Comparison of ENCODE assay signal across 24 cellular contexts in the genomic region with DNA sequence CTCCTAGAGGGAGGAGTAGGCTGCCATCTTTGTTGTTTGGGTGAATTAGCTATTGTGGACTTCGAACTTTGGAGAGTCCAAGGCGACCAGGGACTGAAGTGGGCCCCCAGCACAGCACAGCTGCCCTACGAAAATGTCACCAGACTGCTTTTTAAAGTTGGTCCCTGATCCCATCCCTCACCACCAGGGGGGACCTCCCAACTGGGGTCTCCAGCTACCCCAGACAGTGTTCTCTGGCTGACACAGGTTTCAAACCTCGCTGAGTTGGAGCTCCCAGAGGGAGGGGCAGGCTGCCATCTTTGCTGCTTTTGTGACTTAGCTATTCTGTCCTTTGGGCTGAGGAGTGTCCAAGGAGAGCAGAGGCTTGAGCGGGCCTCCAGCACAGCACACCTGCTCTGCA.
"Had no signal": no experiment of that assay in that cellular context is flagged by ENCODE, and none has a peak within 500 bp of the region (broad histone marks: within the 10 kb centered on the region; RNA-seq: fewer than 3 reads in every experiment).

No MANE protein-coding gene starts in this region.

- H3K4me1 ChIP-seq: body of pancreas, esophagus muscularis mucosa, left ventricle myocardium inferior, pancreas, psoas muscle, right atrium auricular region, spleen, upper lobe of left lung had no signal

- DNase-seq: activated CD4-positive, alpha-beta T cell treated with anti-CD3 and anti-CD28 coated beads, Interleukin-2, amount 10 ng/mL, durations not matched to agents 24 days and 14 days; activated CD8-positive, alpha-beta T cell treated with anti-CD3 and anti-CD28 coated beads for 36 hours; activated gamma-delta T cell treated with Interleukin-2 at 50 U/mL for 16 hours; anterior cingulate cortex; body of pancreas; caudate nucleus; dermis blood vessel endothelial cell; effector CD8-positive, alpha-beta T cell; hippocampal formation; left ventricle myocardium inferior; midbrain; natural killer cell; pancreas; psoas muscle; spleen; stimulated activated CD4-positive, alpha-beta T cell treated with anti-CD3 and anti-CD28 coated beads, Interleukin-4, amount 100 ng/mL, for 24 hours; stimulated activated naive CD4-positive, alpha-beta T cell treated with Interleukin-2 at 50 U/mL for 16 hours; upper lobe of left lung had no signal

- ATAC-seq: activated CD4-positive, CD25-positive, alpha-beta regulatory T cell treated with anti-CD3 and anti-CD28 coated beads, Interleukin-2, amount 50 U/mL, for 24 hours; activated CD8-positive, alpha-beta T cell treated with anti-CD3 and anti-CD28 coated beads for 36 hours; body of pancreas; natural killer cell; pancreas; psoas muscle had no signal

- H3K4me3 ChIP-seq: body of pancreas, esophagus muscularis mucosa, left ventricle myocardium inferior, pancreas, psoas muscle, right atrium auricular region, spleen, thoracic aorta, upper lobe of left lung had no signal

- H3K27ac Mint-ChIP-seq: activated CD4-positive, alpha-beta T cell treated with anti-CD3 and anti-CD28 coated beads, Interleukin-2, amount 10 ng/mL, durations not matched to agents 24 days and 14 days; activated CD8-positive, alpha-beta T cell treated with anti-CD3 and anti-CD28 coated beads for 36 hours; activated naive CD4-positive, alpha-beta T cell treated with anti-CD3 and anti-CD28 coated beads, Interleukin-2, amount 50 U/mL, for 24 hours; natural killer cell had no signal

- H3K36me3 Mint-ChIP-seq: activated naive CD4-positive, alpha-beta T cell treated with anti-CD3 and anti-CD28 coated beads, Interleukin-2, amount 50 U/mL, for 24 hours; natural killer cell had no signal

- H3K9me3 Mint-ChIP-seq: activated CD4-positive, alpha-beta T cell treated with anti-CD3 and anti-CD28 coated beads, Interleukin-2, amount 10 ng/mL, durations not matched to agents 24 days and 14 days; activated CD8-positive, alpha-beta T cell treated with anti-CD3 and anti-CD28 coated beads for 36 hours; activated naive CD4-positive, alpha-beta T cell treated with anti-CD3 and anti-CD28 coated beads, Interleukin-2, amount 50 U/mL, for 24 hours; natural killer cell had no signal

- H3K4me3 Mint-ChIP-seq: activated CD4-positive, alpha-beta T cell treated with anti-CD3 and anti-CD28 coated beads, Interleukin-2, amount 10 ng/mL, durations not matched to agents 24 days and 14 days; activated CD8-positive, alpha-beta T cell treated with anti-CD3 and anti-CD28 coated beads for 36 hours; activated naive CD4-positive, alpha-beta T cell treated with anti-CD3 and anti-CD28 coated beads, Interleukin-2, amount 50 U/mL, for 24 hours; natural killer cell had no signal

- H3K27me3 ChIP-seq: body of pancreas, esophagus muscularis mucosa, neutrophil, pancreas, right atrium auricular region, spleen, upper lobe of left lung had no signal

- H3K9me3 ChIP-seq: body of pancreas, esophagus muscularis mucosa, left ventricle myocardium inferior, neutrophil, pancreas, psoas muscle, right atrium auricular region, spleen, thoracic aorta, upper lobe of left lung had no signal

- H3K4me1 Mint-ChIP-seq: activated CD4-positive, alpha-beta T cell treated with anti-CD3 and anti-CD28 coated beads, Interleukin-2, amount 10 ng/mL, durations not matched to agents 24 days and 14 days; activated naive CD4-positive, alpha-beta T cell treated with anti-CD3 and anti-CD28 coated beads, Interleukin-2, amount 50 U/mL, for 24 hours had no signal

- H3K36me3 ChIP-seq: esophagus muscularis mucosa, left ventricle myocardium inferior, neutrophil, pancreas, right atrium auricular region, spleen, thoracic aorta, upper lobe of left lung had no signal

- H3K27ac ChIP-seq: body of pancreas, esophagus muscularis mucosa, left ventricle myocardium inferior, neutrophil, pancreas, psoas muscle, right atrium auricular region, spleen, thoracic aorta, upper lobe of left lung had no signal
